In the genomic region with DNA sequence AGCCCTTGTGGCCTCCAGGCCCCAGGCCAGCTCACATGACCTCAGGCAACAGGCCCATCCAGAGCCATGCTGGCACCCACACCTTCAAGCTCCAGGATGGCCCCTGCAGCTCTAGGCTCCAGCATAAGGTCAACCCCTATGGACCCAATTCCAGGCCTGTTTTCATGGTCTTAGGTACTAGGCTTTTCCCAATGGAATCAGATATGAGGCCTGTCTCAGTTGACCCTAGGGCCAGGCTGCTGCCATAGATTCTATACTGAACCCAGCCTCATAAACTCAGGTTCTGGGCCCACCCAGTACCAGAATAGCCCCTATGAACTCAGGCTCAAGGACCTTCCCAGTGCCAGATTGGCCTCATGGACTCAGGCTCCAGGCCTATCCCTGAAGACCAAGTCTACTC, we compare ENCODE assay signal across 6 cellular contexts.
DNase-seq lines count a peak whose midpoint lies in the region; ATAC-seq and TF ChIP-seq lines count a peak whose summit lies in the region.
"Not testable (repeated sequence)": the region's sequence is repeated elsewhere in the genome, so short reads cannot be mapped to it uniquely, and the experiment has no call there.

No MANE protein-coding gene starts in this region.

- not testable (repeated sequence) for DNase-seq in Right ventricle myocardium inferior (ENCODE audit: missing footprints); left ventricle myocardium superior; lower lobe of right lung; sciatic nerve (ENCODE audit: low spot score); upper lobe of right lung

- not testable (repeated sequence) for H3K27me3 ChIP-seq in lower lobe of right lung (ENCODE audit: low read depth); upper lobe of right lung

- H3K4me3 ChIP-seq in lower lobe of right lung, upper lobe of right lung: not testable (repeated sequence)

- H3K27ac ChIP-seq in lower lobe of right lung, upper lobe of right lung: not testable (repeated sequence)

- H3K4me3 Mint-ChIP-seq in stimulated activated memory B cell treated with anti-CD40 and anti-IgM and Interleukin-4, amounts not matched to agents 10 μg/mL and 1 μg/mL and 100 μg/mL, for 72 hours: not testable (repeated sequence)

- not testable (repeated sequence) for TF ChIP-seq CTCF in lower lobe of right lung (IDR thresholded peaks at IDR 0.05); upper lobe of right lung (IDR thresholded peaks at IDR 0.05)

- H3K36me3 Mint-ChIP-seq in stimulated activated memory B cell treated with anti-CD40 and anti-IgM and Interleukin-4, amounts not matched to agents 10 μg/mL and 1 μg/mL and 100 μg/mL, for 72 hours: not testable (repeated sequence)

- H3K4me1 Mint-ChIP-seq in stimulated activated memory B cell treated with anti-CD40 and anti-IgM and Interleukin-4, amounts not matched to agents 10 μg/mL and 1 μg/mL and 100 μg/mL, for 72 hours: not testable (repeated sequence)

- intact Hi-C loops in Right ventricle myocardium inferior (cut with DNase I); left ventricle myocardium superior (cut with micrococcal nuclease); lower lobe of right lung (cut with DNase I); sciatic nerve (cut with DNase I); upper lobe of right lung (cut with DNase I): not testable (repeated sequence)

- not testable (repeated sequence) for H3K9me3 Mint-ChIP-seq in stimulated activated memory B cell treated with anti-CD40 and anti-IgM and Interleukin-4, amounts not matched to agents 10 μg/mL and 1 μg/mL and 100 μg/mL, for 72 hours

- H3K4me1 ChIP-seq in lower lobe of right lung, upper lobe of right lung: not testable (repeated sequence)

- not testable (repeated sequence) for H3K9me3 ChIP-seq in lower lobe of right lung, upper lobe of right lung

- H3K27ac Mint-ChIP-seq in stimulated activated memory B cell treated with anti-CD40 and anti-IgM and Interleukin-4, amounts not matched to agents 10 μg/mL and 1 μg/mL and 100 μg/mL, for 72 hours: not testable (repeated sequence)

- peak; percentile 28 for ATAC-seq in Right ventricle myocardium inferior
- peak; percentile 12 for ATAC-seq in left ventricle myocardium superior
- ATAC-seq in lower lobe of right lung: peak; percentile 11 to 39
- ATAC-seq in sciatic nerve: peak; percentile 32
- peak; percentile 47 for ATAC-seq in stimulated activated memory B cell treated with anti-CD40 and anti-IgM and Interleukin-4, amounts not matched to agents 10 μg/mL and 1 μg/mL and 100 μg/mL, for 72 hours
- ATAC-seq in upper lobe of right lung: peak; percentile 45

- H3K36me3 ChIP-seq in lower lobe of right lung, upper lobe of right lung: not testable (repeated sequence)

- not testable (repeated sequence) for H3K27me3 Mint-ChIP-seq in stimulated activated memory B cell treated with anti-CD40 and anti-IgM and Interleukin-4, amounts not matched to agents 10 μg/mL and 1 μg/mL and 100 μg/mL, for 72 hours
